In genomic region chr5:86979801-86980510, GRCh38 we compare ENCODE assay signal across 9 cellular contexts.
DNase-seq lines count a peak whose midpoint lies in the region; ATAC-seq and TF ChIP-seq lines count a peak whose summit lies in the region.
"Had no signal": no experiment of that assay in that cellular context is flagged by ENCODE, and none has a peak within 500 bp of the region (broad histone marks: within the 10 kb centered on the region; RNA-seq: fewer than 3 reads in every experiment).

No MANE protein-coding gene starts in this region.

- peaks cover 0 to 11% (median 0%) of the 10 kb centered on the region in 4 donors for H3K4me1 ChIP-seq in tibial nerve

- DNase-seq in M059J (ENCODE audit: low read depth), result peak; percentile 82
- peak; percentile 45 to 46 for DNase-seq in dermis microvascular lymphatic vessel endothelial cell (ENCODE audit: low read depth in 2 of 2)
- peak; percentile 56 for DNase-seq in pons (ENCODE audit: low spot score)
- DNase-seq in tibial nerve (ENCODE audit: low spot score in 2 of 2), result no peak
- no peak for DNase-seq in NCI-H146 (lab: John Stamatoyannopoulos, UW)
- DNase-seq in activated effector memory CD4-positive, alpha-beta T cell treated with anti-CD3 and anti-CD28 coated beads, Interleukin-2, amount 50 U/mL, for 16 hours, result no peak
- DNase-seq: activated CD8-positive, alpha-beta memory T cell treated with anti-CD3 and anti-CD28 coated beads, Interleukin-2, amount 50 U/mL, for 48 hours had no signal

- H3K36me3 ChIP-seq in tibial nerve, result no peaks in the 10 kb centered on the region

- 71 to 73% methylated on average over 9 of the region's 9 CpGs for WGBS in tibial nerve, 2 donors

- ATAC-seq in GM18505 (IDR thresholded peaks at IDR 0.05; ENCODE audit: unreplicated experiment), result peak; percentile 57
- no peak for ATAC-seq in HG03045 (IDR thresholded peaks at IDR 0.05; ENCODE audit: unreplicated experiment)

- no peak for TF ChIP-seq POLR2A in GM18505 (IDR thresholded peaks at IDR 0.05; ENCODE audit: borderline replicate concordance, extremely low read depth, insufficient read depth, insufficient read length)
- TF ChIP-seq POLR2A in tibial nerve (IDR thresholded peaks at IDR 0.05), result no peak

- no peak for TF ChIP-seq CTCF in tibial nerve (IDR thresholded peaks at IDR 0.05)

- no peak overlapping the region for H3K4me3 ChIP-seq in tibial nerve

- peak overlapping the region in 1 of 4 donors; percentile 21 for H3K27ac ChIP-seq in tibial nerve

- no peaks in the 10 kb centered on the region for H3K9me3 ChIP-seq in tibial nerve

- TF ChIP-seq EP300 in tibial nerve (IDR thresholded peaks at IDR 0.05), result peak in 1 of 2 donors; percentile 32

- H3K27me3 ChIP-seq in tibial nerve, result no peaks in the 10 kb centered on the region

Comparison
In these comparisons a context has a peak if more than half of its experiments do, and no peak if none do; other contexts are left out.
1. DNase-seq: peak in M059J (single experiment), dermis microvascular lymphatic vessel endothelial cell (2 of 2) and pons (single experiment); none in tibial nerve (0 of 2), NCI-H146 (single experiment) and activated effector memory CD4-positive, alpha-beta T cell treated with anti-CD3 and anti-CD28 coated beads, Interleukin-2, amount 50 U/mL, for 16 hours (single experiment).